ENCODE assay signal across 27 cellular contexts in genomic region chr1:11417162-11417561, GRCh38.
DNase-seq lines count a peak whose midpoint lies in the region; ATAC-seq and TF ChIP-seq lines count a peak whose summit lies in the region.
"Had no signal": no experiment of that assay in that cellular context is flagged by ENCODE, and none has a peak within 500 bp of the region (broad histone marks: within the 10 kb centered on the region; RNA-seq: fewer than 3 reads in every experiment).

No MANE protein-coding gene starts in this region.

- ATAC-seq in gastrocnemius medialis, result no peak
- ATAC-seq in activated T-cell treated with anti-CD3 and anti-CD28 coated beads, Interleukin-2, amount 50 U/mL, for 72 hours (replicated peaks in 1 of 2), result no peak
- ATAC-seq: activated CD8-positive, alpha-beta memory T cell treated with anti-CD3 and anti-CD28 coated beads, Interleukin-2, amount 10 ng/mL, durations not matched to agents 7 days and 5 days; GM12878; heart right ventricle; Panc1; stimulated activated naive CD8-positive, alpha-beta T cell treated with anti-CD3 and anti-CD28 coated beads, Interleukin-15, Interleukin-2, amounts not matched to agents 100 U/mL and 50 U/mL, for 24 hours had no signal

- H3K4me3 Mint-ChIP-seq in activated T-cell treated with anti-CD3 and anti-CD28 coated beads, Interleukin-2, amount 50 U/mL, for 72 hours, result no peak overlapping the region
- H3K4me3 Mint-ChIP-seq: activated B cell treated with CpG ODN at 0.5 μM for 24 hours; activated CD8-positive, alpha-beta memory T cell treated with anti-CD3 and anti-CD28 coated beads, Interleukin-2, amount 10 ng/mL, durations not matched to agents 7 days and 5 days had no signal

- H3K4me1 Mint-ChIP-seq in activated T-cell treated with anti-CD3 and anti-CD28 coated beads, Interleukin-2, amount 50 U/mL, for 72 hours (ENCODE audit: low read depth), result no peaks in the 10 kb centered on the region
- H3K4me1 Mint-ChIP-seq: activated B cell treated with CpG ODN at 0.5 μM for 24 hours; activated CD8-positive, alpha-beta memory T cell treated with anti-CD3 and anti-CD28 coated beads, Interleukin-2, amount 10 ng/mL, durations not matched to agents 7 days and 5 days had no signal

- H3K36me3 Mint-ChIP-seq in activated T-cell treated with anti-CD3 and anti-CD28 coated beads, Interleukin-2, amount 50 U/mL, for 72 hours (ENCODE audit: insufficient read depth in 2 of 2), result no peaks in the 10 kb centered on the region
- H3K36me3 Mint-ChIP-seq: activated CD8-positive, alpha-beta memory T cell treated with anti-CD3 and anti-CD28 coated beads, Interleukin-2, amount 10 ng/mL, durations not matched to agents 7 days and 5 days had no signal

- H3K4me1 ChIP-seq in gastrocnemius medialis, result no peaks in the 10 kb centered on the region
- H3K4me1 ChIP-seq: heart right ventricle, testis had no signal

- no peaks in the 10 kb centered on the region for H3K9me3 ChIP-seq in gastrocnemius medialis
- H3K9me3 ChIP-seq: heart right ventricle, testis had no signal

- no peaks in the 10 kb centered on the region for H3K36me3 ChIP-seq in gastrocnemius medialis
- H3K36me3 ChIP-seq: BLaER1 treated with 17β-estradiol and CSF1 and Interleukin-3, amounts not matched to agents 10 nM and 100 nM; heart right ventricle had no signal

- H3K27ac ChIP-seq in gastrocnemius medialis, result no peak overlapping the region
- H3K27ac ChIP-seq: BLaER1 treated with 17β-estradiol and CSF1 and Interleukin-3, amounts not matched to agents 10 nM and 100 nM; GM23248; heart right ventricle; testis had no signal

- intact Hi-C loops in gastrocnemius medialis (cut with DNase I; ENCODE audit: low total_unique reads), result no loop called here

- peak; percentile 36 for DNase-seq in HS-5 (ENCODE audit: low read depth)
- peak; percentile 55 for DNase-seq in NCI-H82 treated with DMSO at 0.1 percent for 48 hours (lab: John Stamatoyannopoulos, UW; ENCODE audit: unreplicated experiment)
- peak; percentile 10 to 29 for DNase-seq in foreskin fibroblast
- DNase-seq in retina, result peak; percentile 51
- no peak for DNase-seq in gastrocnemius medialis
- DNase-seq in activated T-cell treated with anti-CD3 and anti-CD28 coated beads, Interleukin-2, amount 50 U/mL, for 72 hours, result no peak
- DNase-seq in GM13977 (ENCODE audit: low spot score), result no peak
- no peak for DNase-seq in NOMO-1 treated with dmso at 0.1 percent for 144 hours (lab: John Stamatoyannopoulos, UW; ENCODE audit: unreplicated experiment)
- DNase-seq: activated B cell treated with CpG ODN at 0.5 μM for 24 hours; activated CD4-positive, alpha-beta T cell treated with anti-CD3 and anti-CD28 coated beads, Interleukin-2, amount 50 U/mL, for 1 hour; activated CD8-positive, alpha-beta memory T cell treated with anti-CD3 and anti-CD28 coated beads, Interleukin-2, amount 10 ng/mL, durations not matched to agents 7 days and 5 days; activated naive CD4-positive, alpha-beta T cell treated with Interleukin-2 at 50 U/mL for 16 hours; COR-L47; GM23248; heart right ventricle; KBM-7; NCI-H1417; nucleus accumbens; SHP77 treated with DMSO at 0.1 percent for 48 hours; stimulated activated CD4-positive, alpha-beta T cell treated with anti-CD3 and anti-CD28 coated beads, Interleukin-15, amount 100 ng/mL, for 24 hours; stimulated activated naive CD8-positive, alpha-beta T cell treated with anti-CD3 and anti-CD28 coated beads, Interleukin-15, Interleukin-2, amounts not matched to agents 100 U/mL and 50 U/mL, for 24 hours; SW 1271; T1000; testis had no signal

- H3K27ac Mint-ChIP-seq in activated T-cell treated with anti-CD3 and anti-CD28 coated beads, Interleukin-2, amount 50 U/mL, for 72 hours, result no peak overlapping the region
- H3K27ac Mint-ChIP-seq: activated B cell treated with CpG ODN at 0.5 μM for 24 hours; activated CD8-positive, alpha-beta memory T cell treated with anti-CD3 and anti-CD28 coated beads, Interleukin-2, amount 10 ng/mL, durations not matched to agents 7 days and 5 days had no signal

- no peak for TF ChIP-seq POLR2A in gastrocnemius medialis (IDR thresholded peaks at IDR 0.05)

- TF ChIP-seq CTCF in foreskin fibroblast (IDR thresholded peaks at IDR 0.05; ENCODE audit: low read depth, low read length) (no peak), gastrocnemius medialis (IDR thresholded peaks at IDR 0.05 in 4 of 5, conservative IDR thresholded peaks at IDR 0.05 in 1 of 5) (no peak), GM13977 (IDR thresholded peaks at IDR 0.05; ENCODE audit: extremely low read depth, insufficient read depth, missing control alignments) (no peak)

- H3K27me3 ChIP-seq in gastrocnemius medialis, result peaks cover 22 to 32% (median 26%) of the 10 kb centered on the region in 3 donors
- H3K27me3 ChIP-seq: BLaER1 treated with 17β-estradiol and CSF1 and Interleukin-3, amounts not matched to agents 10 nM and 100 nM; testis had no signal

- H3K27me3 Mint-ChIP-seq in activated T-cell treated with anti-CD3 and anti-CD28 coated beads, Interleukin-2, amount 50 U/mL, for 72 hours (ENCODE audit: low read depth), result no peaks in the 10 kb centered on the region

- H3K9me3 Mint-ChIP-seq in activated T-cell treated with anti-CD3 and anti-CD28 coated beads, Interleukin-2, amount 50 U/mL, for 72 hours, result no peaks in the 10 kb centered on the region
- H3K9me3 Mint-ChIP-seq: activated B cell treated with CpG ODN at 0.5 μM for 24 hours had no signal

- in situ Hi-C loops in gastrocnemius medialis (cut with MboI; ENCODE audit: low sequenced_read_pairs in 4 of 4) (no loop called here), GM13977 (cut with MboI; ENCODE audit: low pct_unique_long_range_greater_than_20kb, low sequenced_read_pairs, unreplicated experiment) (no loop called here)

- H3K4me3 ChIP-seq in foreskin fibroblast (ENCODE audit: low read depth in 1 of 2, low read length in 2 of 2) (no peak overlapping the region), gastrocnemius medialis (no peak overlapping the region)
- H3K4me3 ChIP-seq: BLaER1 treated with 17β-estradiol and CSF1 and Interleukin-3, amounts not matched to agents 10 nM and 100 nM; GM12878; GM23248; heart right ventricle; testis had no signal

Comparison
In these comparisons a context has a peak if more than half of its experiments do, and no peak if none do; other contexts are left out.
1. DNase-seq: peak in HS-5 (single experiment), NCI-H82 treated with DMSO at 0.1 percent for 48 hours (single experiment), foreskin fibroblast (2 of 2) and retina (single experiment); none in gastrocnemius medialis (0 of 2), activated T-cell treated with anti-CD3 and anti-CD28 coated beads, Interleukin-2, amount 50 U/mL, for 72 hours (0 of 2), GM13977 (single experiment) and NOMO-1 treated with dmso at 0.1 percent for 144 hours (single experiment).